9 cellular contexts compared by ENCODE assay signal in genomic region chr5:151745071-151745705, GRCh38. TPM values are rescaled to one million over a fixed set of nuclear protein-coding genes. Genes with fewer than 3 reads are reported as not detected.
DNase-seq lines count a peak whose midpoint lies in the region; ATAC-seq and TF ChIP-seq lines count a peak whose summit lies in the region.
"Had no signal": no experiment of that assay in that cellular context is flagged by ENCODE, and none has a peak within 500 bp of the region (broad histone marks: within the 10 kb centered on the region; RNA-seq: fewer than 3 reads in every experiment).

No MANE protein-coding gene starts in this region.

- H3K36me3 Mint-ChIP-seq in activated naive CD4-positive, alpha-beta T cell treated with anti-CD3 and anti-CD28 coated beads, Interleukin-2, amount 50 U/mL, for 72 hours, result no peaks in the 10 kb centered on the region

- H3K27me3 ChIP-seq in heart right ventricle, result no peaks in the 10 kb centered on the region

- TF ChIP-seq CTCF in heart right ventricle (IDR thresholded peaks at IDR 0.05), result no peak

- no peaks in the 10 kb centered on the region for H3K9me3 Mint-ChIP-seq in activated naive CD4-positive, alpha-beta T cell treated with anti-CD3 and anti-CD28 coated beads, Interleukin-2, amount 50 U/mL, for 72 hours
- H3K9me3 Mint-ChIP-seq: brain had no signal

- H3K36me3 ChIP-seq in heart right ventricle, result peaks cover 0 to 52% (median 0%) of the 10 kb centered on the region in 9 donors

- peak; percentile 42 to 88 for ATAC-seq in activated naive CD4-positive, alpha-beta T cell treated with anti-CD3 and anti-CD28 coated beads, Interleukin-2, amount 50 U/mL, for 72 hours
- peak in 7 of 8 donors; percentile 9 to 82 (median 51) for ATAC-seq in heart right ventricle
- no peak for ATAC-seq in GM21515 (IDR thresholded peaks at IDR 0.05; ENCODE audit: unreplicated experiment)

- 48 to 55% methylated on average over 7 of the region's 7 CpGs for WGBS in heart right ventricle, 2 donors

- H3K4me3 ChIP-seq in heart right ventricle, result no peak overlapping the region

- peak overlapping the region; percentile 50 to 69 for H3K27ac Mint-ChIP-seq in activated naive CD4-positive, alpha-beta T cell treated with anti-CD3 and anti-CD28 coated beads, Interleukin-2, amount 50 U/mL, for 72 hours

- peak overlapping the region in 9 of 10 donors; percentile 38 to 71 (median 53) for H3K27ac ChIP-seq in heart right ventricle

- H3K9me3 ChIP-seq in heart right ventricle, result no peaks in the 10 kb centered on the region

- peak; percentile 18 for DNase-seq in activated gamma-delta T cell treated with Interleukin-2 at 50 U/mL for 16 hours
- no peak for DNase-seq in activated gamma-delta T cell (lab: John Stamatoyannopoulos, UW)
- DNase-seq in LoVo (ENCODE audit: low spot score), result peak; percentile 55
- peak in 1 of 2 donors; percentile 70 for DNase-seq in activated naive CD4-positive, alpha-beta T cell treated with anti-CD3 and anti-CD28 coated beads, Interleukin-2, amount 50 U/mL, for 72 hours (ENCODE audit: low spot score in 2 of 2)
- peak in 1 of 2 donors; percentile 42 for DNase-seq in heart right ventricle
- peak; percentile 22 for DNase-seq in stimulated activated CD8-positive, alpha-beta memory T cell treated with anti-CD3 and anti-CD28 coated beads, Interleukin-12 subunit alpha, Interleukin-12 subunit beta, amount 100 ng/mL, for 4 hours (ENCODE audit: low read depth)
- DNase-seq in GDM1 (lab: John Stamatoyannopoulos, UW), result no peak

- intact Hi-C loops in heart right ventricle (cut with DNase I), result loop anchor here in 4 of 10 donors (10.0 kb wide), 2 partner anchors 220 to 300 kb away; partner anchors contain the start of gene SLC36A1 (in 2 of the 4)

- H3K4me1 ChIP-seq in heart right ventricle, result peaks cover 0 to 69% (median 35%) of the 10 kb centered on the region in 9 donors

RNA-seq across cellular contexts. Expression of gene ATOX1, which starts 13.2 kb away (rescaled TPM):
- 10 to 100 TPM; 48.2 to 84.3 TPM for total RNA-seq in activated naive CD4-positive, alpha-beta T cell treated with anti-CD3 and anti-CD28 coated beads, Interleukin-2, amount 50 U/mL, for 72 hours
- total RNA-seq in heart right ventricle, result 10 to 100 TPM; 52.5 to 77.5 (median 65.8) TPM
- polyA plus RNA-seq in heart right ventricle, result 100 to 1,000 TPM in 1 of 2 donors, 10 to 100 TPM in 1; 82.5 to 125 TPM

RNA-seq across cellular contexts. Expression of gene G3BP1, which starts 26.6 kb away (rescaled TPM):
- total RNA-seq in activated naive CD4-positive, alpha-beta T cell treated with anti-CD3 and anti-CD28 coated beads, Interleukin-2, amount 50 U/mL, for 72 hours, result 100 to 1,000 TPM; 185 to 250 TPM
- total RNA-seq in heart right ventricle, result 100 to 1,000 TPM in 9 of 10 donors, 10 to 100 TPM in 1; 91.8 to 132 (median 116) TPM
- 10 to 100 TPM; 10.6 to 16.6 TPM for polyA plus RNA-seq in heart right ventricle

RNA-seq across cellular contexts. Expression of gene SPARC, which starts 58.5 kb away (rescaled TPM):
- total RNA-seq in activated naive CD4-positive, alpha-beta T cell treated with anti-CD3 and anti-CD28 coated beads, Interleukin-2, amount 50 U/mL, for 72 hours, result under 1 TPM; 0.18 to 0.91 TPM
- 1,000 to 10,000 TPM in 1 of 10 donors, 100 to 1,000 TPM in 9; 261 to 1,135 (median 456) TPM for total RNA-seq in heart right ventricle
- 100 to 1,000 TPM; 144 to 924 TPM for polyA plus RNA-seq in heart right ventricle

Comparison
In these comparisons a context has a peak if more than half of its experiments do, and no peak if none do; other contexts are left out.
1. DNase-seq: peak in activated gamma-delta T cell treated with Interleukin-2 at 50 U/mL for 16 hours (single experiment), LoVo (single experiment) and stimulated activated CD8-positive, alpha-beta memory T cell treated with anti-CD3 and anti-CD28 coated beads, Interleukin-12 subunit alpha, Interleukin-12 subunit beta, amount 100 ng/mL, for 4 hours (single experiment); none in activated gamma-delta T cell (single experiment) and GDM1 (single experiment).
2. RNA of gene SPARC, which starts 58.5 kb away (total RNA-seq): 261 to 1,135 TPM in heart right ventricle; 0.18 to 0.91 TPM in activated naive CD4-positive, alpha-beta T cell treated with anti-CD3 and anti-CD28 coated beads, Interleukin-2, amount 50 U/mL, for 72 hours; every median in the first group is over 100 times any median in the second.